Comparison of ENCODE assay signal across 28 cellular contexts in the genomic region with DNA sequence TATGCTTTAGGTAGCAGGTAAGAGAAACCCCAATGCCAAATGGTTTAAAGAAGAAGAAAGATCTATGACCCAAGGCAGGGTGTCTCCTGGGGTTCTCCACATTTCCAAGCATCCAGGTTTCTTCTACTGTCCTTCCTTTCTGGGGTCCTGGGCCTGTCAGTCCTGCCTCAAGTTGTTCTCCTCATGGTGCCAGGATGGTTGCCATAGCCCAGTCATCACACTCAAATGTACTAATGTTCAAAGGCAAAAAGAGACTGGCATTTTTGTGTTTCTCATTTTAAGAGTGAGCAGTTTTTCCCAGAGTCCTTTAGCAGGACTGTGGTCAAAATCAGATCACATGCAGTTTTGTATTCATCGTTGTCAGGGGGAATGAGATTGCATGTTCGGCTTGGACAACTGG.
"Had no signal": no experiment of that assay in that cellular context is flagged by ENCODE, and none has a peak within 500 bp of the region (broad histone marks: within the 10 kb centered on the region; RNA-seq: fewer than 3 reads in every experiment).

No MANE protein-coding gene starts in this region.

- H3K4me3 ChIP-seq: pancreas, psoas muscle, right lobe of liver, sigmoid colon, stomach, thoracic aorta, thyroid gland, tibial nerve, upper lobe of left lung, vagina had no signal

- DNase-seq: naive thymus-derived CD8-positive, alpha-beta T cell; nephron progenitor cell; nucleus accumbens; pancreas; psoas muscle; right cardiac atrium; right lobe of liver; sigmoid colon; small intestine; stimulated activated CD4-positive, alpha-beta T cell treated with anti-CD3 and anti-CD28 coated beads, Interleukin-15, amount 100 ng/mL, for 24 hours; stimulated activated CD4-positive, alpha-beta T cell treated with anti-CD3 and anti-CD28 coated beads, Interleukin-2, amount 100 ng/mL, for 24 hours; stimulated activated CD4-positive, alpha-beta T cell treated with anti-CD3 and anti-CD28 coated beads, Interleukin-2, amount 100 ng/mL, for 48 hours; stimulated activated CD4-positive, alpha-beta T cell treated with anti-CD3 and anti-CD28 coated beads, Interleukin-4, amount 100 ng/mL, for 24 hours; stimulated activated naive B cell treated with anti-CD40 and anti-IgM and Interleukin-4, amounts not matched to agents 10 μg/mL and 1 μg/mL and 100 μg/mL, for 72 hours; stimulated activated naive CD4-positive, alpha-beta T cell treated with Interleukin-2 at 50 U/mL for 16 hours; stomach; thyroid gland; upper lobe of left lung had no signal

- H3K9me3 ChIP-seq: neutrophil, pancreas, psoas muscle, right lobe of liver, thoracic aorta, thyroid gland had no signal

- H3K4me1 Mint-ChIP-seq: stimulated activated effector memory CD8-positive, alpha-beta T cell treated with anti-CD3 and anti-CD28 coated beads, Interleukin-12 subunit alpha, Interleukin-12 subunit beta, amount 100 ng/mL, for 72 hours had no signal

- H3K27ac ChIP-seq: neutrophil, pancreas, right lobe of liver, sigmoid colon, stomach, thoracic aorta, thyroid gland, tibial nerve, upper lobe of left lung, vagina had no signal

- H3K27me3 Mint-ChIP-seq: progenitor cell of endocrine pancreas had no signal

- ATAC-seq: naive thymus-derived CD8-positive, alpha-beta T cell; natural killer cell treated with Interleukin-12 subunit alpha and Interleukin-12 subunit beta and Interleukin-15 and Interleukin-18, amount 100 ng/mL, for 72 hours; pancreas; right lobe of liver; stimulated activated effector memory CD8-positive, alpha-beta T cell treated with anti-CD3 and anti-CD28 coated beads, Interleukin-12 subunit alpha, Interleukin-12 subunit beta, amount 100 ng/mL, for 72 hours; stimulated activated naive B cell treated with anti-CD40 and anti-IgM and Interleukin-4, amounts not matched to agents 10 μg/mL and 1 μg/mL and 100 μg/mL, for 72 hours had no signal

- H3K4me3 Mint-ChIP-seq: naive thymus-derived CD8-positive, alpha-beta T cell; natural killer cell treated with Interleukin-12 subunit alpha and Interleukin-12 subunit beta and Interleukin-15 and Interleukin-18, amount 100 ng/mL, for 72 hours; nephron progenitor cell; neural crest cell; stimulated activated effector memory CD8-positive, alpha-beta T cell treated with anti-CD3 and anti-CD28 coated beads, Interleukin-12 subunit alpha, Interleukin-12 subunit beta, amount 100 ng/mL, for 72 hours; stimulated activated naive B cell treated with anti-CD40 and anti-IgM and Interleukin-4, amounts not matched to agents 10 μg/mL and 1 μg/mL and 100 μg/mL, for 72 hours; stimulated activated naive CD8-positive, alpha-beta T cell treated with anti-CD3 and anti-CD28 coated beads, Interleukin-15, Interleukin-2, amounts not matched to agents 100 ng/mL and 50 ng/mL, for 24 hours had no signal

- H3K27me3 ChIP-seq: neutrophil, pancreas, right lobe of liver, stomach, thyroid gland, upper lobe of left lung, vagina had no signal

- H3K9me3 Mint-ChIP-seq: natural killer cell treated with Interleukin-12 subunit alpha and Interleukin-12 subunit beta and Interleukin-15 and Interleukin-18, amount 100 ng/mL, for 72 hours; stimulated activated effector memory CD8-positive, alpha-beta T cell treated with anti-CD3 and anti-CD28 coated beads, Interleukin-12 subunit alpha, Interleukin-12 subunit beta, amount 100 ng/mL, for 72 hours had no signal

- H3K27ac Mint-ChIP-seq: naive thymus-derived CD8-positive, alpha-beta T cell; natural killer cell treated with Interleukin-12 subunit alpha and Interleukin-12 subunit beta and Interleukin-15 and Interleukin-18, amount 100 ng/mL, for 72 hours; nephron progenitor cell; stimulated activated effector memory CD8-positive, alpha-beta T cell treated with anti-CD3 and anti-CD28 coated beads, Interleukin-12 subunit alpha, Interleukin-12 subunit beta, amount 100 ng/mL, for 72 hours; stimulated activated naive B cell treated with anti-CD40 and anti-IgM and Interleukin-4, amounts not matched to agents 10 μg/mL and 1 μg/mL and 100 μg/mL, for 72 hours; stimulated activated naive CD8-positive, alpha-beta T cell treated with anti-CD3 and anti-CD28 coated beads, Interleukin-15, Interleukin-2, amounts not matched to agents 100 ng/mL and 50 ng/mL, for 24 hours had no signal

- H3K36me3 ChIP-seq: neutrophil, pancreas, right lobe of liver, sigmoid colon, stomach, thoracic aorta, thyroid gland, tibial nerve, upper lobe of left lung, vagina had no signal

- H3K4me1 ChIP-seq: sigmoid colon, vagina had no signal

- FAIRE-seq: pancreas, small intestine, urothelium cell line had no signal
